In the genomic region with DNA sequence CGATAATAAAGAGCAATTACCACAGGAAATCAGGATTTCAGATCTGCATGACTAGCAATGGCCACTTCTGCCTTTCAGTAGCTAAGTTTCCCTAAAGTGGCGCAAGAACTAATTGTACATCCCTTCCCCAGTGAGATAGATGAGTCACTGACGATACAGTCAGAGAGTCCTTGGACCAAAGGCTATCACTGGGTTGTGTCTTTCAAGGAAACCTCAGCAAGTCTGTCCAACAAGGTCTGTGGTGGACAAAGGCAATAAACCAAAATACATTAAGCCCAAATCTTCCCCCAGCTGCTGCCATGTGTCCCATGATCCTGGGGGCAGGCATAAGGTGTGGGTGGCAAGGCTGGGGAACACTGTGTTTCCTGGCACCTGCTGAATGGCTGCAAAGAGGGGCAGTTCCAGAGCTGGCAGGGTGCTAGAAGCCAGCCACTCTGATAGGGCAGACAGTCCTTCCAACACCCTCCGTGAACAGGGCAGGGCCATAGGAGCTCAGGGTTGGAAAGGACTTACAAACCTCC, we compare ENCODE assay signal across 13 cellular contexts. TPM values are rescaled to one million over a fixed set of nuclear protein-coding genes. Genes with fewer than 3 reads are reported as not detected.
DNase-seq lines count a peak whose midpoint lies in the region; ATAC-seq and TF ChIP-seq lines count a peak whose summit lies in the region.
"Had no signal": no experiment of that assay in that cellular context is flagged by ENCODE, and none has a peak within 500 bp of the region (broad histone marks: within the 10 kb centered on the region; RNA-seq: fewer than 3 reads in every experiment).

No MANE protein-coding gene starts in this region.

- no peaks in the 10 kb centered on the region for H3K9me3 Mint-ChIP-seq in Calu3 (ENCODE audit: low read depth, unreplicated experiment)
- H3K9me3 Mint-ChIP-seq: activated naive CD4-positive, alpha-beta T cell treated with anti-CD3 and anti-CD28 coated beads, Interleukin-2, amount 50 U/mL, for 72 hours had no signal

- H4K20me1 ChIP-seq in osteoblast (ENCODE audit: insufficient read depth, low read length): no peaks in the 10 kb centered on the region

- peak; percentile 80 for DNase-seq in HCEC 1CT
- peak; percentile 83 for DNase-seq in RPMI7951 (ENCODE audit: low read depth)
- DNase-seq in fibroblast of mammary gland (ENCODE audit: low read depth): peak; percentile 90
- peak; percentile 98 for DNase-seq in osteoblast (ENCODE audit: insufficient read length, low spot score, missing footprints)
- no peak for DNase-seq in T-helper 1 cell
- DNase-seq in Calu3: no peak
- no peak for DNase-seq in stimulated activated CD4-positive, alpha-beta T cell treated with anti-CD3 and anti-CD28 coated beads, Interleukin-4, amount 100 ng/mL, for 24 hours
- DNase-seq: activated CD4-positive, alpha-beta T cell treated with anti-CD3 and anti-CD28 coated beads, Interleukin-2, amount 50 U/mL, for 48 hours; NCI-H2081 treated with DMSO at 0.1 percent for 48 hours had no signal

- H3K36me3 Mint-ChIP-seq in Calu3 (ENCODE audit: insufficient read depth, unreplicated experiment): no peaks in the 10 kb centered on the region
- H3K36me3 Mint-ChIP-seq: activated naive CD4-positive, alpha-beta T cell treated with anti-CD3 and anti-CD28 coated beads, Interleukin-2, amount 50 U/mL, for 72 hours had no signal

- no TSS peak for BruUV-seq in Calu3 (replicated peaks; lab: Mats Ljungman, UMichigan)

- H3K4me3 Mint-ChIP-seq in Calu3 (ENCODE audit: low read depth, unreplicated experiment): no peak overlapping the region

- intact Hi-C loops in Calu3 (cut with micrococcal nuclease; ENCODE audit: unreplicated experiment): no loop called here

- CTCF ChIA-PET in Calu3 (lab: Charles Lee): no interaction called here

- H3K27ac Mint-ChIP-seq in Calu3 (ENCODE audit: unreplicated experiment): no peak overlapping the region
- H3K27ac Mint-ChIP-seq: activated naive CD4-positive, alpha-beta T cell treated with anti-CD3 and anti-CD28 coated beads, Interleukin-2, amount 50 U/mL, for 72 hours had no signal

- no peak for ATAC-seq in GM19023 (IDR thresholded peaks at IDR 0.05; ENCODE audit: unreplicated experiment)
- ATAC-seq: activated naive CD4-positive, alpha-beta T cell treated with anti-CD3 and anti-CD28 coated beads, Interleukin-2, amount 50 U/mL, for 72 hours had no signal

- no peak for TF ChIP-seq CTCF in fibroblast of mammary gland (conservative IDR thresholded peaks at IDR 0.05; ENCODE audit: control insufficient read depth, insufficient read depth, low read depth, low read length)
- TF ChIP-seq CTCF in osteoblast (IDR thresholded peaks at IDR 0.05; ENCODE audit: extremely low read depth, low read depth, low read length): no peak
- TF ChIP-seq CTCF in Calu3 (IDR thresholded peaks at IDR 0.05; ENCODE audit: unreplicated experiment): no peak

- peaks cover 15% of the 10 kb centered on the region for H3K27me3 ChIP-seq in osteoblast (ENCODE audit: insufficient read depth, low read length)
- H3K27me3 ChIP-seq: vagina had no signal

- no peaks in the 10 kb centered on the region for H3K36me3 ChIP-seq in osteoblast (ENCODE audit: insufficient read depth, low read length)
- H3K36me3 ChIP-seq: vagina had no signal

- H3K27me3 Mint-ChIP-seq in Calu3 (ENCODE audit: unreplicated experiment): peaks cover 55% of the 10 kb centered on the region

- peaks cover 14% of the 10 kb centered on the region for H3K4me1 ChIP-seq in osteoblast (ENCODE audit: insufficient read depth, low read length)

- no peaks in the 10 kb centered on the region for H3K9me3 ChIP-seq in osteoblast (ENCODE audit: low read depth, low read length)
- H3K9me3 ChIP-seq: vagina had no signal

- peaks cover 8% of the 10 kb centered on the region for H3K4me1 Mint-ChIP-seq in Calu3 (ENCODE audit: low read depth, unreplicated experiment)

- H2AFZ ChIP-seq in osteoblast (ENCODE audit: low read length): no peak overlapping the region
- H2AFZ ChIP-seq: parathyroid adenoma had no signal

- H3K4me2 ChIP-seq in osteoblast (ENCODE audit: insufficient read depth, low read length): no peak overlapping the region

- H3K27ac ChIP-seq in osteoblast (ENCODE audit: low read depth, low read length): no peak overlapping the region
- H3K27ac ChIP-seq: parathyroid adenoma, vagina had no signal

- H3K4me3 ChIP-seq in fibroblast of mammary gland (ENCODE audit: control insufficient read depth, low read depth, low read length): no peak overlapping the region
- H3K4me3 ChIP-seq in osteoblast (ENCODE audit: insufficient read depth, low read length): no peak overlapping the region
- H3K4me3 ChIP-seq: vagina had no signal

- no peaks in the 10 kb centered on the region for H3K79me2 ChIP-seq in osteoblast (ENCODE audit: insufficient read depth, low read length)
- H3K79me2 ChIP-seq: parathyroid adenoma had no signal

RNA-seq across cellular contexts. Expression of a gene that starts 20.5 kb away (rescaled TPM):
- total RNA-seq in RPMI7951 (2014; rRNA removed; shearing (Covaris generic)): 28.9 and 32.8 TPM in 2 replicates
- total RNA-seq in osteoblast (43.6 and 51.4 TPM in 2 replicates), Calu3 (2022) (28.2 and 33.5 TPM in 2 replicates)

RNA-seq across cellular contexts. Expression of a gene that starts 46.8 kb away (rescaled TPM):
- total RNA-seq in RPMI7951 (2014; rRNA removed; shearing (Covaris generic)): not detected in 2 replicates
- under 0.01 TPM in 2 replicates for total RNA-seq in osteoblast
- total RNA-seq in Calu3 (2022): 0.07 TPM in 1 of 2 replicates, not detected in the other

Comparison
In these comparisons a context has a peak if more than half of its experiments do, and no peak if none do; other contexts are left out.
1. DNase-seq: peak in HCEC 1CT (single experiment), RPMI7951 (single experiment), fibroblast of mammary gland (single experiment) and osteoblast (single experiment); none in T-helper 1 cell (0 of 5), Calu3 (single experiment) and stimulated activated CD4-positive, alpha-beta T cell treated with anti-CD3 and anti-CD28 coated beads, Interleukin-4, amount 100 ng/mL, for 24 hours (single experiment).